Comparison of ENCODE assay signal across 8 cellular contexts in genomic region chr14:68458840-68459469, GRCh38.
A peak's percentile ranks its signal among the peaks of the same experiment; 100 is the strongest.
DNase-seq lines count a peak whose midpoint lies in the region; ATAC-seq and TF ChIP-seq lines count a peak whose summit lies in the region.

No MANE protein-coding gene starts in this region.

- CTCF ChIA-PET in WTC11 (lab: Charles Lee) = interaction anchor here (1.0 to 1.8 kb wide), 4 partner anchors 9 to 525 kb away, joined by 3 to 5 read pairs (median 4); no protein-coding TSS in a partner anchor

- H3K4me3 ChIP-seq in HAP-1 = no peak overlapping the region
- H3K4me3 ChIP-seq in stomach smooth muscle (ENCODE audit: low read length in 2 of 2) = peak overlapping the region; percentile 22 to 35

- H3K27me3 ChIP-seq in HAP-1 (ENCODE audit: low read depth) (no peaks in the 10 kb centered on the region), stomach smooth muscle (ENCODE audit: control insufficient read depth in 1 of 2, insufficient read depth in 2 of 2, low read length in 2 of 2) (no peaks in the 10 kb centered on the region)

- H3K27ac ChIP-seq in stomach smooth muscle (ENCODE audit: low read length) = peak overlapping the region; percentile 62

- H3K36me3 Mint-ChIP-seq in WTC11 (peaks cover 17% of the 10 kb centered on the region), glutamatergic neuron (ENCODE audit: unreplicated experiment) (no peaks in the 10 kb centered on the region)

- H3K4me1 ChIP-seq in HAP-1 = no peaks in the 10 kb centered on the region
- H3K4me1 ChIP-seq in stomach smooth muscle (ENCODE audit: control insufficient read depth, insufficient read depth, low read length) = peaks cover 16% of the 10 kb centered on the region

- peaks cover 14% of the 10 kb centered on the region for H3K9me3 Mint-ChIP-seq in WTC11
- H3K9me3 Mint-ChIP-seq in glutamatergic neuron (ENCODE audit: unreplicated experiment) = no peaks in the 10 kb centered on the region

- ATAC-seq in WTC11 (peak; percentile 94), HG02759 (IDR thresholded peaks at IDR 0.05; ENCODE audit: unreplicated experiment) (no peak), HG03159 (IDR thresholded peaks at IDR 0.05; ENCODE audit: unreplicated experiment) (no peak), HG02642 (IDR thresholded peaks at IDR 0.05; ENCODE audit: poor library complexity, unreplicated experiment) (no peak)

- H3K4me1 Mint-ChIP-seq in WTC11 (peaks cover 11% of the 10 kb centered on the region), glutamatergic neuron (ENCODE audit: low read depth, unreplicated experiment) (peaks cover 2% of the 10 kb centered on the region)

- H3K27me3 Mint-ChIP-seq in WTC11 (ENCODE audit: low read depth) (no peaks in the 10 kb centered on the region), glutamatergic neuron (ENCODE audit: unreplicated experiment) (no peaks in the 10 kb centered on the region)

- H3K9ac ChIP-seq in stomach smooth muscle (ENCODE audit: low read length in 2 of 2) = peak overlapping the region in 1 of 2 donors; percentile 47

- no peaks in the 10 kb centered on the region for H3K36me3 ChIP-seq in HAP-1 (replicated peaks)
- H3K36me3 ChIP-seq in stomach smooth muscle (ENCODE audit: control insufficient read depth in 2 of 2, insufficient read depth in 2 of 2, low read length in 2 of 2) = no peaks in the 10 kb centered on the region

- no peak overlapping the region for H3K4me3 Mint-ChIP-seq in WTC11
- no peak overlapping the region for H3K4me3 Mint-ChIP-seq in glutamatergic neuron (ENCODE audit: unreplicated experiment)

- DNase-seq in HAP-1 (ENCODE audit: low spot score in 2 of 2) (peak; percentile 48 to 67), WTC11 (ENCODE audit: low spot score) (peak; percentile 15), islet precursor cell (peak; percentile 80), glutamatergic neuron (no peak)

- H3K9me3 ChIP-seq in HAP-1 (no peaks in the 10 kb centered on the region), stomach smooth muscle (ENCODE audit: control insufficient read depth in 2 of 2, low read length in 2 of 2) (peaks cover 6 to 8% of the 10 kb centered on the region in 2 donors)

- POLR2A ChIA-PET in WTC11 (lab: Charles Lee) = interaction anchor here (1.1 kb wide), 1 partner anchor 9 kb away, joined by 3 read pairs; no protein-coding TSS in a partner anchor

- H3K27ac Mint-ChIP-seq in WTC11 (peak overlapping the region; percentile 53), glutamatergic neuron (ENCODE audit: unreplicated experiment) (no peak overlapping the region)

- in situ Hi-C loops in HAP-1 (cut with MboI; ENCODE audit: low sequenced_read_pairs) = no loop called here

- TF ChIP-seq CTCF in WTC11 (IDR thresholded peaks at IDR 0.05) (no peak), glutamatergic neuron (IDR thresholded peaks at IDR 0.05; ENCODE audit: partially characterized antibody, unreplicated experiment) (no peak)

TF ChIP-seq in WTC11, 78 proteins besides CTCF, POLR2A, EP300 and RAD21:
- no peak for TF ChIP-seq ZNF263 (CRISPR knock-in tag; IDR thresholded peaks at IDR 0.05; ENCODE audit: low read depth)
- no peak for TF ChIP-seq JAZF1 (CRISPR knock-in tag; IDR thresholded peaks at IDR 0.05)
- no peak for TF ChIP-seq ZNF396 (CRISPR knock-in tag; IDR thresholded peaks at IDR 0.05; ENCODE audit: borderline replicate concordance)
- TF ChIP-seq NR1H2 (CRISPR knock-in tag; IDR thresholded peaks at IDR 0.05) = no peak
- TF ChIP-seq ATF2 (CRISPR knock-in tag; IDR thresholded peaks at IDR 0.05; ENCODE audit: borderline replicate concordance, low read depth) = no peak
- no peak for TF ChIP-seq RORB (CRISPR knock-in tag; IDR thresholded peaks at IDR 0.05)
- TF ChIP-seq AR (CRISPR knock-in tag; IDR thresholded peaks at IDR 0.05) = no peak
- TF ChIP-seq GABPB1 (CRISPR knock-in tag; IDR thresholded peaks at IDR 0.05) = peak; percentile 91
